Comparison of ENCODE assay signal across 22 cellular contexts in genomic region chr7:39186131-39186530, GRCh38.
A peak's percentile ranks its signal among the peaks of the same experiment; 100 is the strongest.
DNase-seq lines count a peak whose midpoint lies in the region; ATAC-seq and TF ChIP-seq lines count a peak whose summit lies in the region.
"Had no signal": no experiment of that assay in that cellular context is flagged by ENCODE, and none has a peak within 500 bp of the region (broad histone marks: within the 10 kb centered on the region; RNA-seq: fewer than 3 reads in every experiment).

No MANE protein-coding gene starts in this region.

- whole genome bisulfite sequencing in trophoblast cell (ENCODE audit: extremely low coverage, insufficient coverage, insufficient read length): no CpG with 5 or more reads among the region's 2 CpGs

- H3K27me3 Mint-ChIP-seq in activated T-cell treated with anti-CD3 and anti-CD28 coated beads, Interleukin-2, amount 50 U/mL, for 24 hours: peaks cover 3% of the 10 kb centered on the region
- H3K27me3 Mint-ChIP-seq: CD4-positive, CD25-positive, alpha-beta regulatory T cell had no signal

- H2BK12ac ChIP-seq in trophoblast cell (ENCODE audit: low read length): no peak overlapping the region

- no peak overlapping the region for H3K23ac ChIP-seq in trophoblast cell (ENCODE audit: low read length)

- H3K79me1 ChIP-seq in trophoblast cell (ENCODE audit: low read length): no peaks in the 10 kb centered on the region

- no peak overlapping the region for H4K91ac ChIP-seq in trophoblast cell (ENCODE audit: low read depth, low read length)

- H3K18ac ChIP-seq in trophoblast cell (ENCODE audit: low read length): no peak overlapping the region

- no peaks in the 10 kb centered on the region for H3K36me3 ChIP-seq in trophoblast cell (ENCODE audit: control insufficient read depth in 1 of 2, insufficient read depth in 2 of 2, low read length in 2 of 2)
- H3K36me3 ChIP-seq in upper lobe of right lung: no peaks in the 10 kb centered on the region
- H3K36me3 ChIP-seq: BE2C, BLaER1 had no signal

- H2BK120ac ChIP-seq in trophoblast cell (ENCODE audit: insufficient read depth, low read length, poor library complexity): no peak overlapping the region

- no peak for ATAC-seq in upper lobe of right lung

- H3K27me3 ChIP-seq in trophoblast cell (ENCODE audit: insufficient read depth, low read length) (no peaks in the 10 kb centered on the region), upper lobe of right lung (no peaks in the 10 kb centered on the region)
- H3K27me3 ChIP-seq: BE2C, BLaER1 had no signal

- H4K12ac ChIP-seq in trophoblast cell (ENCODE audit: low read depth, low read length): no peak overlapping the region

- no peaks in the 10 kb centered on the region for H3K4me1 Mint-ChIP-seq in activated T-cell treated with anti-CD3 and anti-CD28 coated beads, Interleukin-2, amount 50 U/mL, for 24 hours (ENCODE audit: low read depth)
- H3K4me1 Mint-ChIP-seq: CD14-positive monocyte; CD4-positive, alpha-beta memory T cell; CD4-positive, CD25-positive, alpha-beta regulatory T cell; CD8-positive, alpha-beta memory T cell had no signal

- H3K79me2 ChIP-seq in trophoblast cell (ENCODE audit: control insufficient read depth, insufficient read depth, low read length, poor library complexity): no peaks in the 10 kb centered on the region

- no peaks in the 10 kb centered on the region for H3K36me3 Mint-ChIP-seq in activated T-cell treated with anti-CD3 and anti-CD28 coated beads, Interleukin-2, amount 50 U/mL, for 24 hours (ENCODE audit: low read depth)
- H3K36me3 Mint-ChIP-seq: CD14-positive monocyte; CD4-positive, alpha-beta memory T cell; CD4-positive, CD25-positive, alpha-beta regulatory T cell; CD8-positive, alpha-beta memory T cell had no signal

- H3K9me3 ChIP-seq in trophoblast cell (ENCODE audit: insufficient read depth, low read depth, low read length) (no peaks in the 10 kb centered on the region), upper lobe of right lung (no peaks in the 10 kb centered on the region)
- H3K9me3 ChIP-seq: BE2C had no signal

- H3K4me1 ChIP-seq in trophoblast cell (ENCODE audit: control insufficient read depth in 1 of 2, insufficient read depth in 2 of 2, low read length in 2 of 2): peaks cover 0 to 4% of the 10 kb centered on the region in 2 experiments
- H3K4me1 ChIP-seq in upper lobe of right lung: no peaks in the 10 kb centered on the region
- H3K4me1 ChIP-seq: BE2C, BLaER1 had no signal

- TF ChIP-seq CTCF in upper lobe of right lung (IDR thresholded peaks at IDR 0.05): no peak

- H3K9ac ChIP-seq in trophoblast cell (ENCODE audit: low read length): no peak overlapping the region
- H3K9ac ChIP-seq: BLaER1 had no signal

- H3K4me2 ChIP-seq in trophoblast cell (ENCODE audit: low read length): no peak overlapping the region
- H3K4me2 ChIP-seq: BLaER1 had no signal

- H2AK5ac ChIP-seq in trophoblast cell (ENCODE audit: low read length): no peak overlapping the region

- no peak overlapping the region for H3K4ac ChIP-seq in trophoblast cell (ENCODE audit: low read depth, low read length)

- H2BK5ac ChIP-seq in trophoblast cell (ENCODE audit: low read depth, low read length, poor library complexity): no peak overlapping the region

- no peak overlapping the region for H2AFZ ChIP-seq in trophoblast cell (ENCODE audit: insufficient read depth, low read length, poor library complexity)

- H3K9me3 Mint-ChIP-seq in activated T-cell treated with anti-CD3 and anti-CD28 coated beads, Interleukin-2, amount 50 U/mL, for 24 hours: no peaks in the 10 kb centered on the region
- H3K9me3 Mint-ChIP-seq: CD4-positive, CD25-positive, alpha-beta regulatory T cell; CD8-positive, alpha-beta memory T cell had no signal

- no peak overlapping the region for H3K14ac ChIP-seq in trophoblast cell (ENCODE audit: low read length)

- no peak overlapping the region for H3K4me3 ChIP-seq in trophoblast cell (ENCODE audit: low read depth, low read length)
- no peak overlapping the region for H3K4me3 ChIP-seq in upper lobe of right lung
- H3K4me3 ChIP-seq: BLaER1 had no signal

- DNase-seq in NCI-H69 (lab: John Stamatoyannopoulos, UW): peak; percentile 7
- peak; percentile 79 to 83 for DNase-seq in trophoblast cell
- DNase-seq in activated T-cell treated with anti-CD3 and anti-CD28 coated beads, Interleukin-2, amount 50 U/mL, for 24 hours: no peak
- DNase-seq in upper lobe of right lung: no peak
- no peak for DNase-seq in activated CD4-positive, alpha-beta T cell treated with anti-CD3 and anti-CD28 coated beads, Interleukin-2, amount 50 U/mL, for 4 hours
- DNase-seq: 8988T; ACHN; BE2C; C1 segment of cervical spinal cord; CD4-positive, alpha-beta memory T cell; CD4-positive, CD25-positive, alpha-beta regulatory T cell; CD8-positive, alpha-beta memory T cell; COR-L47; DMS 273 treated with DMSO at 0.1 percent for 48 hours; DMS153; DMS53; DMS79; DND-41; EL; GF-D8 had no signal

- H3K27ac Mint-ChIP-seq in activated T-cell treated with anti-CD3 and anti-CD28 coated beads, Interleukin-2, amount 50 U/mL, for 24 hours: no peak overlapping the region
- H3K27ac Mint-ChIP-seq: CD4-positive, alpha-beta memory T cell; CD4-positive, CD25-positive, alpha-beta regulatory T cell; CD8-positive, alpha-beta memory T cell had no signal

- H3K4me3 Mint-ChIP-seq in activated T-cell treated with anti-CD3 and anti-CD28 coated beads, Interleukin-2, amount 50 U/mL, for 24 hours: no peak overlapping the region
- H3K4me3 Mint-ChIP-seq: CD14-positive monocyte; CD4-positive, alpha-beta memory T cell; CD4-positive, CD25-positive, alpha-beta regulatory T cell; CD8-positive, alpha-beta memory T cell had no signal

- no peak overlapping the region for H3K27ac ChIP-seq in trophoblast cell (ENCODE audit: low read depth, low read length)
- no peak overlapping the region for H3K27ac ChIP-seq in upper lobe of right lung
- H3K27ac ChIP-seq: BLaER1 had no signal

- intact Hi-C loops in upper lobe of right lung (cut with DNase I): no loop called here

- H4K8ac ChIP-seq in trophoblast cell (ENCODE audit: low read depth, low read length): no peak overlapping the region

Comparison
In these comparisons a context has a peak if more than half of its experiments do, and no peak if none do; other contexts are left out.
1. DNase-seq: peak in NCI-H69 (single experiment) and trophoblast cell (2 of 2); none in activated T-cell treated with anti-CD3 and anti-CD28 coated beads, Interleukin-2, amount 50 U/mL, for 24 hours (single experiment), upper lobe of right lung (single experiment) and activated CD4-positive, alpha-beta T cell treated with anti-CD3 and anti-CD28 coated beads, Interleukin-2, amount 50 U/mL, for 4 hours (0 of 2).